ENCODE assay signal across 1 cellular context in genomic region chr4:19927381-19927780, GRCh38.
TF ChIP-seq lines count a peak whose summit lies in the region.

No MANE protein-coding gene starts in this region.

TF ChIP-seq in IMR-90, 13 proteins besides CTCF, POLR2A, EP300 and RAD21:
- no peak for TF ChIP-seq SMC3 (IDR thresholded peaks at IDR 0.05; ENCODE audit: low read depth, low read length)
- no peak for TF ChIP-seq CHD1 (IDR thresholded peaks at IDR 0.05; ENCODE audit: low read depth, low read length)
- TF ChIP-seq RFX5 (IDR thresholded peaks at IDR 0.05; ENCODE audit: low read depth, low read length), result no peak
- no peak for TF ChIP-seq MAFK (IDR thresholded peaks at IDR 0.05; ENCODE audit: low read depth, low read length)
- no peak for TF ChIP-seq MAZ (IDR thresholded peaks at IDR 0.05; ENCODE audit: borderline replicate concordance, low read depth, low read length)
- TF ChIP-seq, protein P1, sequence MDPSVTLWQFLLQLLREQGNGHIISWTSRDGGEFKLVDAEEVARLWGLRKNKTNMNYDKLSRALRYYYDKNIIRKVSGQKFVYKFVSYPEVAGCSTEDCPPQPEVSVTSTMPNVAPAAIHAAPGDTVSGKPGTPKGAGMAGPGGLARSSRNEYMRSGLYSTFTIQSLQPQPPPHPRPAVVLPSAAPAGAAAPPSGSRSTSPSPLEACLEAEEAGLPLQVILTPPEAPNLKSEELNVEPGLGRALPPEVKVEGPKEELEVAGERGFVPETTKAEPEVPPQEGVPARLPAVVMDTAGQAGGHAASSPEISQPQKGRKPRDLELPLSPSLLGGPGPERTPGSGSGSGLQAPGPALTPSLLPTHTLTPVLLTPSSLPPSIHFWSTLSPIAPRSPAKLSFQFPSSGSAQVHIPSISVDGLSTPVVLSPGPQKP (IDR thresholded peaks at IDR 0.05; ENCODE audit: borderline replicate concordance, low read depth, low read length), result no peak
- no peak for TF ChIP-seq MXI1 (IDR thresholded peaks at IDR 0.05; ENCODE audit: borderline replicate concordance, low read depth, low read length)
- no peak for TF ChIP-seq FOS (IDR thresholded peaks at IDR 0.05; ENCODE audit: low read depth, low read length)
- no peak for TF ChIP-seq NFE2L2 (IDR thresholded peaks at IDR 0.05; ENCODE audit: low read depth, low read length)
- TF ChIP-seq USF2 (IDR thresholded peaks at IDR 0.05; ENCODE audit: low read depth, low read length), result no peak
- TF ChIP-seq CEBPB (IDR thresholded peaks at IDR 0.05; ENCODE audit: low read depth, low read length), result no peak
- no peak for TF ChIP-seq RCOR1 (IDR thresholded peaks at IDR 0.05; ENCODE audit: insufficient replicate concordance, low read length)
- no peak for TF ChIP-seq BHLHE40 (IDR thresholded peaks at IDR 0.05; ENCODE audit: low read depth, low read length)
